ENCODE assay signal across 8 cellular contexts in genomic region chr14:90827919-90828610, GRCh38. TPM values are rescaled to one million over a fixed set of nuclear protein-coding genes. Genes with fewer than 3 reads are reported as not detected.
DNase-seq lines count a peak whose midpoint lies in the region; ATAC-seq and TF ChIP-seq lines count a peak whose summit lies in the region.

No MANE protein-coding gene starts in this region.

- H3K4me3 ChIP-seq in NT2/D1 (ENCODE audit: insufficient read length, low read depth) (peak overlapping the region; percentile 21), epithelial cell of proximal tubule (ENCODE audit: low read depth, low read length) (peak overlapping the region; percentile 56), mucosa of descending colon (no peak overlapping the region)

- H3K4me1 ChIP-seq in NT2/D1 (ENCODE audit: insufficient read depth, insufficient read length): no peaks in the 10 kb centered on the region
- H3K4me1 ChIP-seq in mucosa of descending colon (ENCODE audit: low read depth): peaks cover 13% of the 10 kb centered on the region

- H3K36me3 ChIP-seq in NT2/D1 (ENCODE audit: insufficient read depth, insufficient read length, low read length): no peaks in the 10 kb centered on the region
- no peaks in the 10 kb centered on the region for H3K36me3 ChIP-seq in mucosa of descending colon (ENCODE audit: low read depth)

- H3K9me3 ChIP-seq in NT2/D1 (ENCODE audit: insufficient read depth, low read length) (no peaks in the 10 kb centered on the region; the same call in 1 of the 2 replicates), mucosa of descending colon (peaks cover 14% of the 10 kb centered on the region)

- peak; percentile 86 for DNase-seq in COR-L47 (lab: John Stamatoyannopoulos, UW)
- peak in 70 of 76 experiments; percentile 8 to 83 (median 69) for DNase-seq in HUDEP-2 (lab: John Stamatoyannopoulos, UW; ENCODE audit: unreplicated experiment in 76 of 76)
- DNase-seq in NT2/D1 (ENCODE audit: low read depth, low spot score): peak; percentile 80
- peak; percentile 94 for DNase-seq in activated T-cell treated with anti-CD3 and anti-CD28 coated beads, Interleukin-2, amount 50 U/mL, for 1 hour
- DNase-seq in epithelial cell of proximal tubule (ENCODE audit: low read depth): no peak
- peak; percentile 94 to 96 (median 94) for DNase-seq in mucosa of descending colon
- peak; percentile 87 to 88 for DNase-seq in stimulated activated CD8-positive, alpha-beta memory T cell treated with anti-CD3 and anti-CD28 coated beads, Interleukin-2, amount 100 ng/mL, for 48 hours (ENCODE audit: low read depth in 2 of 2)

- peak overlapping the region; percentile 29 for H3K9ac ChIP-seq in NT2/D1 (ENCODE audit: insufficient read length, low read depth)

- H3K27me3 ChIP-seq in NT2/D1 (ENCODE audit: insufficient read depth, insufficient read length): peaks cover 18% of the 10 kb centered on the region

- intact Hi-C loops in mucosa of descending colon (cut with DNase I, micrococcal nuclease): no loop called here

- no peak for TF ChIP-seq CTCF in epithelial cell of proximal tubule (conservative IDR thresholded peaks at IDR 0.05; ENCODE audit: low read depth, low read length)
- no peak for TF ChIP-seq CTCF in mucosa of descending colon (IDR thresholded peaks at IDR 0.05)

- peak; percentile 99 for ATAC-seq in GM21447 (IDR thresholded peaks at IDR 0.05; ENCODE audit: unreplicated experiment)
- peak; percentile 99 for ATAC-seq in mucosa of descending colon

RNA-seq across cellular contexts. Expression of gene TTC7B, which starts 11.8 kb away (rescaled TPM):
- total RNA-seq in epithelial cell of proximal tubule (43.6 and 82.6 TPM in 2 replicates), mucosa of descending colon (10 to 100 TPM in 1 of 3 donors, 1 to 10 TPM in 2; 6.0 to 72.8 (median 10.0) TPM)
